ENCODE assay signal across 21 cellular contexts in the genomic region with DNA sequence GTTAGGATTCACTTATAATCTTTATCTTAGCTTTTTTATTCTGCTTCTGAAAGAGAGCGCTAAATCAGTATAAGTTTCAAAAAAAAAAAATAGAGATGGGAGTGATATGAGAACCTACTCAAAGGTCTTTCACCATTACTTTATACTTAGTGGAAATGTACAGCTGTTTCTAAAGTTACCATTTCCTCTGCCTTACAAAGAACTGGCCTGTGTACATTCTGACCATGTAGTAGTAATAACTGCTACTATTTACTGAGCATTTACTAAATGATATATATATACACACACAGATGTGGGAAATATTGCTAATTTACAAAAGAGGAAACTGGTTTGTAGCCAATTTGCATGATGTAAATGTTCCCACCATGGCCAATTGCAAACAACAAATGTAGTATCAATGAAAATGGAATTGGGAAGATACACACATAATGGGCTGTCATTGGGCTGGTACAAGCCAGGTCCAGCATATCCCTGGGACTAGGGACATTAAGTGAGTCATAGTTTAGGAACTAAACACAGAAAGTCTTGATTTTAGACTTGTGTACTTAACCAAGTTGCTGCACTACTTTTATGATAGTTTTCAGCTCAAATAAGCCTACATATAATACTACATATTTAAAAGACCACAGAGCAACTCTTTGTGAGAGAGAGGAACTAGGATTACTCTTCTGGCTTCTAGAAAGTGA.
"Had no signal": no experiment of that assay in that cellular context is flagged by ENCODE, and none has a peak within 500 bp of the region (broad histone marks: within the 10 kb centered on the region; RNA-seq: fewer than 3 reads in every experiment).

No MANE protein-coding gene starts in this region.

- DNase-seq: activated CD4-positive, alpha-beta T cell treated with anti-CD3 and anti-CD28 coated beads for 4 hours; activated CD8-positive, alpha-beta T cell treated with anti-CD3 and anti-CD28 coated beads for 36 hours; activated naive CD4-positive, alpha-beta T cell; aorta; hypothalamus; left ventricle myocardium superior; nucleus accumbens; small intestine; stimulated activated CD4-positive, alpha-beta T cell treated with anti-CD3 and anti-CD28 coated beads, Interleukin-4, amount 100 ng/mL, for 4 hours; stimulated activated CD8-positive, alpha-beta memory T cell treated with anti-CD3 and anti-CD28 coated beads, Interleukin-4, amount 100 ng/mL, for 48 hours; stimulated activated naive CD8-positive, alpha-beta T cell treated with anti-CD3 and anti-CD28 coated beads, Interleukin-15, Interleukin-2, amounts not matched to agents 100 U/mL and 50 U/mL, for 24 hours; T-helper 17 cell; trophoblast cell had no signal

- H3K4me3 Mint-ChIP-seq: activated CD8-positive, alpha-beta T cell treated with anti-CD3 and anti-CD28 coated beads for 36 hours; memory B cell; natural killer cell treated with Interleukin-12 subunit alpha and Interleukin-12 subunit beta and Interleukin-15 and Interleukin-18, amount 100 ng/mL, for 72 hours; T-helper 17 cell; WTC11 had no signal

- ATAC-seq: activated CD8-positive, alpha-beta T cell treated with anti-CD3 and anti-CD28 coated beads for 36 hours; esophagus mucosa; left ventricle myocardium superior; natural killer cell treated with Interleukin-12 subunit alpha and Interleukin-12 subunit beta and Interleukin-15 and Interleukin-18, amount 100 ng/mL, for 72 hours; stimulated activated naive CD8-positive, alpha-beta T cell treated with anti-CD3 and anti-CD28 coated beads, Interleukin-15, Interleukin-2, amounts not matched to agents 100 U/mL and 50 U/mL, for 24 hours; T-helper 17 cell; WTC11 had no signal

- H3K27me3 Mint-ChIP-seq: activated CD8-positive, alpha-beta T cell treated with anti-CD3 and anti-CD28 coated beads for 36 hours; memory B cell; natural killer cell treated with Interleukin-12 subunit alpha and Interleukin-12 subunit beta and Interleukin-15 and Interleukin-18, amount 100 ng/mL, for 72 hours; T-helper 17 cell had no signal

- H3K27me3 ChIP-seq: right atrium auricular region had no signal

- H3K27ac ChIP-seq: right atrium auricular region had no signal

- H3K4me1 ChIP-seq: right atrium auricular region had no signal

- FAIRE-seq: bronchial epithelial cell, colon, endometrium, small intestine had no signal

- H3K27ac Mint-ChIP-seq: activated CD8-positive, alpha-beta T cell treated with anti-CD3 and anti-CD28 coated beads for 36 hours; natural killer cell treated with Interleukin-12 subunit alpha and Interleukin-12 subunit beta and Interleukin-15 and Interleukin-18, amount 100 ng/mL, for 72 hours; T-helper 17 cell; WTC11 had no signal

- H3K4me1 Mint-ChIP-seq: T-helper 17 cell, WTC11 had no signal

- H3K4me3 ChIP-seq: right atrium auricular region had no signal
